ENCODE assay signal across 8 cellular contexts in the genomic region with DNA sequence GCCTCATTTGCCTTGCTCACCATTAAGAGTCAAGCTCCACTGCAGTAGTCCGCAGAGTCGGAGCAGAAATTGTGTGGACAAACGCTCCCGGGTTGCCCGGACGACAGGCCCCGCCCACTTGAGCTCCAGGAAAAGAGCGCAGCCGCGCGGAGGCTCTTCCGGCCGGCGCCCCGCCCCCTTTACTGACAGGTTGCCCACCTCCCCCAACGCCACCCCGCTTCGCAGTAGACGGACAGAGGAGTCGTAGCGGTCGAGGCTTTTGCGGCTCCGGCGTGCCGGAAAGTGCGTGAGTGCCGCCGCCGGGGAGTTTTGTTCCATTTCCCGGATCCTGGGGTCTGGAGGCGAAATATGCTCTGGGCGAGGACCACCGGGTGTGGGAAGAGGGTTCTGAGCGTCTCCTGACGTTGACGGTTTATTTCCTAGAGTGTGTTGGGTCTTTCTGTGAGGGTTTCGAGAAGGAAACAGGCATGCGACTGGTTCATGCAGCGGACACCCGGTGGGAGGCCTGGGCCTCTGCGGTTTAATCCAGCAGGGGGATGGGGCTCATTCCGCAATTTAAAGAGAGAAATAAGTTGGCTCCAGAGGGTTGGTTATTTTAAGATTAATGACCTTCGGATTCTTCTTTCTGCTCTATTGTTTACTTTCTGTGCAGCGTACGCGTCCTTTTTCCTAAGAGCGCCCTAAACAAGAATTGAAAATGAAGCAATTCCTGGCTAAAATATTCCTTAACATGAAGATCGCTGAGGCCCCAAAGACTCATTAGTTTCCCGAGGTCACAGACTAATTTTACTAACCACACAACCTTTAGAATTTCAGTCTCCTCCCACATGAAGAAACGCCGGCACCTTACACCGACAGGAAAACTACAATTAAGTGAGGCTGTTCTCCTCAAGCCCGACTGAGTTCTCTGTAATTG. TPM values are rescaled to one million over a fixed set of nuclear protein-coding genes. Genes with fewer than 3 reads are reported as not detected.
DNase-seq lines count a peak whose midpoint lies in the region; ATAC-seq, FAIRE-seq and TF ChIP-seq lines count a peak whose summit lies in the region.

A gene with protein sequence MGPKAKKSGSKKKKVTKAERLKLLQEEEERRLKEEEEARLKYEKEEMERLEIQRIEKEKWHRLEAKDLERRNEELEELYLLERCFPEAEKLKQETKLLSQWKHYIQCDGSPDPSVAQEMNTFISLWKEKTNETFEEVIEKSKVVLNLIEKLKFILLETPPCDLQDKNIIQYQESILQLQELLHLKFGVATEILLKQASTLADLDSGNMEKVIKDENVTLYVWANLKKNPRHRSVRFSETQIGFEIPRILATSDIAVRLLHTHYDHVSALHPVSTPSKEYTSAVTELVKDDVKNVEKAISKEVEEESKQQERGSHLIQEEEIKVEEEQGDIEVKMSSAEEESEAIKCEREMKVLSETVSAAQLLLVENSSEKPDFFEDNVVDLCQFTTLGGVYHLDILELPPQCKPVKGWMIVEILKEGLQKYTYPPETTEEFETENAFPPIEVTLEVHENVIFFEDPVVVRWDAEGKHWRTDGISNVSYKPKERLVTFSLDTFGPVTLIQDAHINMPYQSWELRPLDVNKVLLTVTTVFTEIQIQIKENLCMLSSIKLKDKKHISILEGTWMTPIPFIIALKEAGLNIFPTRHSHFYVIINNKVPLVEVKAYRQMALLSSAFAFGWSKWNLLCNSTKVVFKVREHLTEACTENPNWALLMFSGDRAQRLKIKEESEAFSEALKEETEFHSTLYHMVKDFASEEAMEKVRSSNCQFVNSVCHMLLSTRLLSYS (minus strand): TSS at position 105 of the 916 bp plus-strand sequence. CDS start 82 bp downstream, at position 23.
A gene with protein sequence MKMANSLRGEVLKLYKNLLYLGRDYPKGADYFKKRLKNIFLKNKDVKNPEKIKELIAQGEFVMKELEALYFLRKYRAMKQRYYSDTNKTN (plus strand): TSS at position 182 of the 916 bp plus-strand sequence. CDS start 8,720 bp downstream, outside the sequence.

- TF ChIP-seq POLR2A in GM12892 (IDR thresholded peaks at IDR 0.05; ENCODE audit: low read depth, low read length) (peak; percentile 75), tibial nerve (IDR thresholded peaks at IDR 0.05) (peak; percentile 40 to 76)

- H3K4me1 ChIP-seq in parathyroid adenoma (peaks cover 5% of the 10 kb centered on the region), tibial nerve (peaks cover 4 to 26% (median 14%) of the 10 kb centered on the region in 4 donors)

- H3K27ac ChIP-seq in adipose tissue (ENCODE audit: low read depth, low read length): peak within 1 kb of the TSS; percentile 93
- peak within 1 kb of the TSS; percentile 97 for H3K27ac ChIP-seq in parathyroid adenoma
- peak within 1 kb of the TSS; percentile 78 to 94 (median 94) for H3K27ac ChIP-seq in tibial nerve

- H3K36me3 ChIP-seq in parathyroid adenoma (ENCODE audit: control insufficient read depth, insufficient read depth, low read length) (no peaks in the 10 kb centered on the region), tibial nerve (no peaks in the 10 kb centered on the region)

- peak within 1 kb of the TSS; percentile 76 for H3K4me2 ChIP-seq in parathyroid adenoma (ENCODE audit: low read length)

- TF ChIP-seq EP300 in tibial nerve (IDR thresholded peaks at IDR 0.05): peak; percentile 52 to 93

- no peak for TF ChIP-seq CTCF in parathyroid adenoma (IDR thresholded peaks at IDR 0.05)
- TF ChIP-seq CTCF in tibial nerve (IDR thresholded peaks at IDR 0.05): peak in 1 of 5 experiments; percentile 36

- H3K27me3 ChIP-seq in parathyroid adenoma (ENCODE audit: control insufficient read depth, insufficient read depth, low read length) (no peaks in the 10 kb centered on the region), tibial nerve (no peaks in the 10 kb centered on the region)

- H3K79me2 ChIP-seq in parathyroid adenoma: peaks cover 9% of the 10 kb centered on the region

- peak; percentile 100 for FAIRE-seq in GM12892 (lab: Jason Lieb, UNC)

- H3K9ac ChIP-seq in parathyroid adenoma: peak within 1 kb of the TSS; percentile 97

- H3K9me3 ChIP-seq in parathyroid adenoma (ENCODE audit: control insufficient read depth, low read length) (no peaks in the 10 kb centered on the region), tibial nerve (no peaks in the 10 kb centered on the region)

- 0 to 1% (median 1%) methylated on average over 54 of the region's 54 CpGs for WGBS in adipose tissue, 3 donors
- 1% methylated on average over 35 to 51 of the region's 54 CpGs for WGBS in tibial nerve, 2 donors

- ATAC-seq in HG02840 (IDR thresholded peaks at IDR 0.05; ENCODE audit: low FRiP score, unreplicated experiment): peak; percentile 94

- peak within 1 kb of the TSS; percentile 94 for H2AFZ ChIP-seq in parathyroid adenoma

- intact Hi-C loops in cardiac septum (cut with DNase I): loop anchor here (5.0 kb wide), 1 partner anchor 57 kb away; a partner anchor contains a TSS

- DNase-seq in GM12892 (ENCODE audit: insufficient read length) (peak; percentile 72), NCI-H1436 (lab: John Stamatoyannopoulos, UW) (peak; percentile 95), SW480 (ENCODE audit: low spot score) (peak; percentile 100), cardiac septum (ENCODE audit: low spot score) (peak; percentile 97), tibial nerve (ENCODE audit: low spot score in 2 of 2) (peak; percentile 95 to 96)

- H3K4me3 ChIP-seq in parathyroid adenoma (ENCODE audit: low read depth, low read length) (peak within 1 kb of the TSS; percentile 93), tibial nerve (peak within 1 kb of the TSS; percentile 69 to 81 (median 70))

RNA-seq across cellular contexts. Expression of the first gene that starts in this region (rescaled TPM):
- not detected for polyA plus RNA-seq in GM12892 (2012; ENCODE audit: missing spikeins)
- polyA plus RNA-seq in adipose tissue: under 1 TPM in 2 of 3 donors, not detected in 1; 0.15 to 0.41 TPM
- 0.38 TPM for total RNA-seq in cardiac septum
- 1 to 10 TPM in 1 of 4 donors, under 1 TPM in 1, not detected in 2; 0.21 to 2.0 TPM for total RNA-seq in tibial nerve

RNA-seq across cellular contexts. Expression of the second gene that starts in this region (rescaled TPM):
- 18.8 TPM for polyA plus RNA-seq in GM12892 (2012; ENCODE audit: missing spikeins)
- polyA plus RNA-seq in adipose tissue: 10 to 100 TPM; 13.3 to 34.2 (median 26.3) TPM
- 41.9 TPM for total RNA-seq in cardiac septum
- 10 to 100 TPM; 24.0 to 54.2 (median 50.0) TPM for total RNA-seq in tibial nerve

Comparison
In these comparisons a context has a peak if more than half of its experiments do, and no peak if none do; other contexts are left out.
1. Peak in every context shown above with its lines: DNase-seq, ATAC-seq, H3K4me3 ChIP-seq and H3K27ac ChIP-seq.